ENCODE assay signal across 1 cellular context in genomic region chr1:175072131-175072941, GRCh38.
TF ChIP-seq lines count a peak whose summit lies in the region.

No MANE protein-coding gene starts in this region.

TF ChIP-seq in WTC11, 78 proteins besides CTCF, POLR2A, EP300 and RAD21 (continued from another document and continues in another):
- TF ChIP-seq, protein P1, sequence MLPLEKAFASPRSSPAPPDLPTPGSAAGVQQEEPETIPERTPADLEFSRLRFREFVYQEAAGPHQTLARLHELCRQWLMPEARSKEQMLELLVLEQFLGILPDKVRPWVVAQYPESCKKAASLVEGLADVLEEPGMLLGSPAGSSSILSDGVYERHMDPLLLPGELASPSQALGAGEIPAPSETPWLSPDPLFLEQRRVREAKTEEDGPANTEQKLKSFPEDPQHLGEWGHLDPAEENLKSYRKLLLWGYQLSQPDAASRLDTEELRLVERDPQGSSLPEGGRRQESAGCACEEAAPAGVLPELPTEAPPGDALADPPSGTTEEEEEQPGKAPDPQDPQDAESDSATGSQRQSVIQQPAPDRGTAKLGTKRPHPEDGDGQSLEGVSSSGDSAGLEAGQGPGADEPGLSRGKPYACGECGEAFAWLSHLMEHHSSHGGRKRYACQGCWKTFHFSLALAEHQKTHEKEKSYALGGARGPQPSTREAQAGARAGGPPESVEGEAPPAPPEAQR (CRISPR knock-in tag; IDR thresholded peaks at IDR 0.05), result no peak
- no peak for TF ChIP-seq ZNF423 (CRISPR knock-in tag; IDR thresholded peaks at IDR 0.05)
- TF ChIP-seq, protein P2, sequence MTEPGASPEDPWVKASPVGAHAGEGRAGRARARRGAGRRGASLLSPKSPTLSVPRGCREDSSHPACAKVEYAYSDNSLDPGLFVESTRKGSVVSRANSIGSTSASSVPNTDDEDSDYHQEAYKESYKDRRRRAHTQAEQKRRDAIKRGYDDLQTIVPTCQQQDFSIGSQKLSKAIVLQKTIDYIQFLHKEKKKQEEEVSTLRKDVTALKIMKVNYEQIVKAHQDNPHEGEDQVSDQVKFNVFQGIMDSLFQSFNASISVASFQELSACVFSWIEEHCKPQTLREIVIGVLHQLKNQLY (CRISPR knock-in tag; IDR thresholded peaks at IDR 0.05), result no peak
- TF ChIP-seq, protein P3, sequence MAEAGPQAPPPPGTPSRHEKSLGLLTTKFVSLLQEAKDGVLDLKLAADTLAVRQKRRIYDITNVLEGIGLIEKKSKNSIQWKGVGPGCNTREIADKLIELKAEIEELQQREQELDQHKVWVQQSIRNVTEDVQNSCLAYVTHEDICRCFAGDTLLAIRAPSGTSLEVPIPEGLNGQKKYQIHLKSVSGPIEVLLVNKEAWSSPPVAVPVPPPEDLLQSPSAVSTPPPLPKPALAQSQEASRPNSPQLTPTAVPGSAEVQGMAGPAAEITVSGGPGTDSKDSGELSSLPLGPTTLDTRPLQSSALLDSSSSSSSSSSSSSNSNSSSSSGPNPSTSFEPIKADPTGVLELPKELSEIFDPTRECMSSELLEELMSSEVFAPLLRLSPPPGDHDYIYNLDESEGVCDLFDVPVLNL (CRISPR knock-in tag; IDR thresholded peaks at IDR 0.05; ENCODE audit: borderline replicate concordance, low read depth), result no peak
- TF ChIP-seq, protein P4, sequence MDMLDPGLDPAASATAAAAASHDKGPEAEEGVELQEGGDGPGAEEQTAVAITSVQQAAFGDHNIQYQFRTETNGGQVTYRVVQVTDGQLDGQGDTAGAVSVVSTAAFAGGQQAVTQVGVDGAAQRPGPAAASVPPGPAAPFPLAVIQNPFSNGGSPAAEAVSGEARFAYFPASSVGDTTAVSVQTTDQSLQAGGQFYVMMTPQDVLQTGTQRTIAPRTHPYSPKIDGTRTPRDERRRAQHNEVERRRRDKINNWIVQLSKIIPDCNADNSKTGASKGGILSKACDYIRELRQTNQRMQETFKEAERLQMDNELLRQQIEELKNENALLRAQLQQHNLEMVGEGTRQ (CRISPR knock-in tag; IDR thresholded peaks at IDR 0.05), result peak; percentile 45; the same call in 1 of the 2 replicates
- TF ChIP-seq, protein P5, sequence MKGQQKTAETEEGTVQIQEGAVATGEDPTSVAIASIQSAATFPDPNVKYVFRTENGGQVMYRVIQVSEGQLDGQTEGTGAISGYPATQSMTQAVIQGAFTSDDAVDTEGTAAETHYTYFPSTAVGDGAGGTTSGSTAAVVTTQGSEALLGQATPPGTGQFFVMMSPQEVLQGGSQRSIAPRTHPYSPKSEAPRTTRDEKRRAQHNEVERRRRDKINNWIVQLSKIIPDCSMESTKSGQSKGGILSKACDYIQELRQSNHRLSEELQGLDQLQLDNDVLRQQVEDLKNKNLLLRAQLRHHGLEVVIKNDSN (CRISPR knock-in tag; IDR thresholded peaks at IDR 0.05), result peak; percentile 60; the same call in 1 of the 2 replicates
- no peak for TF ChIP-seq NFATC4 (CRISPR knock-in tag; IDR thresholded peaks at IDR 0.05)
- TF ChIP-seq, protein P6, sequence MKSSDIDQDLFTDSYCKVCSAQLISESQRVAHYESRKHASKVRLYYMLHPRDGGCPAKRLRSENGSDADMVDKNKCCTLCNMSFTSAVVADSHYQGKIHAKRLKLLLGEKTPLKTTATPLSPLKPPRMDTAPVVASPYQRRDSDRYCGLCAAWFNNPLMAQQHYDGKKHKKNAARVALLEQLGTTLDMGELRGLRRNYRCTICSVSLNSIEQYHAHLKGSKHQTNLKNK (CRISPR knock-in tag; IDR thresholded peaks at IDR 0.05), result no peak
- TF ChIP-seq GTF2I (CRISPR knock-in tag; conservative IDR thresholded peaks at IDR 0.05), result no peak
- TF ChIP-seq IRF1 (CRISPR knock-in tag; IDR thresholded peaks at IDR 0.05), result 0 out of 2 replicates have a peak, but pooled peaks have one; percentile 56
- no peak for TF ChIP-seq GRHL2 (CRISPR knock-in tag; IDR thresholded peaks at IDR 0.05; ENCODE audit: insufficient replicate concordance, severe bottlenecking)
- no peak for TF ChIP-seq JAZF1 (CRISPR knock-in tag; IDR thresholded peaks at IDR 0.05)
- no peak for TF ChIP-seq KAT7 (CRISPR knock-in tag; IDR thresholded peaks at IDR 0.05; ENCODE audit: borderline replicate concordance)
- TF ChIP-seq ZNF121 (CRISPR knock-in tag; IDR thresholded peaks at IDR 0.05), result no peak
- TF ChIP-seq ZNF416 (CRISPR knock-in tag; IDR thresholded peaks at IDR 0.05), result no peak
- TF ChIP-seq ZBTB21 (CRISPR knock-in tag; IDR thresholded peaks at IDR 0.05; ENCODE audit: borderline replicate concordance), result no peak
- 0 out of 2 replicates have a peak, but pooled peaks have one; percentile 36 for TF ChIP-seq ZNF138 (CRISPR knock-in tag; conservative IDR thresholded peaks at IDR 0.05)
- no peak for TF ChIP-seq HMGA2 (CRISPR knock-in tag; IDR thresholded peaks at IDR 0.05)
- TF ChIP-seq MXD4 (CRISPR knock-in tag; IDR thresholded peaks at IDR 0.05; ENCODE audit: borderline replicate concordance), result no peak
- TF ChIP-seq E2F5 (CRISPR knock-in tag; IDR thresholded peaks at IDR 0.05), result peak; percentile 74; the same call in 1 of the 2 replicates
- no peak for TF ChIP-seq FOXJ3 (CRISPR knock-in tag; IDR thresholded peaks at IDR 0.05; ENCODE audit: borderline replicate concordance)
- 0 out of 2 replicates have a peak, but pooled peaks have one; percentile 57 for TF ChIP-seq ZNF532 (CRISPR knock-in tag; IDR thresholded peaks at IDR 0.05; ENCODE audit: borderline replicate concordance)
- no peak for TF ChIP-seq FOXP1 (CRISPR knock-in tag; IDR thresholded peaks at IDR 0.05; ENCODE audit: borderline replicate concordance)
- TF ChIP-seq OVOL2 (CRISPR knock-in tag; IDR thresholded peaks at IDR 0.05; ENCODE audit: borderline replicate concordance), result no peak
- TF ChIP-seq NFE2L1 (CRISPR knock-in tag; IDR thresholded peaks at IDR 0.05), result peak; percentile 39; the same call in 1 of the 2 replicates
- TF ChIP-seq ZNF317 (CRISPR knock-in tag; IDR thresholded peaks at IDR 0.05; ENCODE audit: borderline replicate concordance, low read depth), result no peak
- TF ChIP-seq NR2C2 (CRISPR knock-in tag; IDR thresholded peaks at IDR 0.05), result no peak
- no peak for TF ChIP-seq PREB (CRISPR knock-in tag; IDR thresholded peaks at IDR 0.05; ENCODE audit: borderline replicate concordance)
- no peak for TF ChIP-seq SOX15 (CRISPR knock-in tag; IDR thresholded peaks at IDR 0.05)
- no peak for TF ChIP-seq NR1H2 (CRISPR knock-in tag; IDR thresholded peaks at IDR 0.05)
- no peak for TF ChIP-seq NR3C1 (CRISPR knock-in tag; conservative IDR thresholded peaks at IDR 0.05; ENCODE audit: low read depth)
- no peak for TF ChIP-seq ZNF263 (CRISPR knock-in tag; IDR thresholded peaks at IDR 0.05; ENCODE audit: low read depth)
- TF ChIP-seq PRRX2 (CRISPR knock-in tag; IDR thresholded peaks at IDR 0.05), result no peak
- TF ChIP-seq, protein P7, sequence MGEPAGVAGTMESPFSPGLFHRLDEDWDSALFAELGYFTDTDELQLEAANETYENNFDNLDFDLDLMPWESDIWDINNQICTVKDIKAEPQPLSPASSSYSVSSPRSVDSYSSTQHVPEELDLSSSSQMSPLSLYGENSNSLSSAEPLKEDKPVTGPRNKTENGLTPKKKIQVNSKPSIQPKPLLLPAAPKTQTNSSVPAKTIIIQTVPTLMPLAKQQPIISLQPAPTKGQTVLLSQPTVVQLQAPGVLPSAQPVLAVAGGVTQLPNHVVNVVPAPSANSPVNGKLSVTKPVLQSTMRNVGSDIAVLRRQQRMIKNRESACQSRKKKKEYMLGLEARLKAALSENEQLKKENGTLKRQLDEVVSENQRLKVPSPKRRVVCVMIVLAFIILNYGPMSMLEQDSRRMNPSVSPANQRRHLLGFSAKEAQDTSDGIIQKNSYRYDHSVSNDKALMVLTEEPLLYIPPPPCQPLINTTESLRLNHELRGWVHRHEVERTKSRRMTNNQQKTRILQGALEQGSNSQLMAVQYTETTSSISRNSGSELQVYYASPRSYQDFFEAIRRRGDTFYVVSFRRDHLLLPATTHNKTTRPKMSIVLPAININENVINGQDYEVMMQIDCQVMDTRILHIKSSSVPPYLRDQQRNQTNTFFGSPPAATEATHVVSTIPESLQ (CRISPR knock-in tag; IDR thresholded peaks at IDR 0.05), result no peak
- TF ChIP-seq, protein P8, sequence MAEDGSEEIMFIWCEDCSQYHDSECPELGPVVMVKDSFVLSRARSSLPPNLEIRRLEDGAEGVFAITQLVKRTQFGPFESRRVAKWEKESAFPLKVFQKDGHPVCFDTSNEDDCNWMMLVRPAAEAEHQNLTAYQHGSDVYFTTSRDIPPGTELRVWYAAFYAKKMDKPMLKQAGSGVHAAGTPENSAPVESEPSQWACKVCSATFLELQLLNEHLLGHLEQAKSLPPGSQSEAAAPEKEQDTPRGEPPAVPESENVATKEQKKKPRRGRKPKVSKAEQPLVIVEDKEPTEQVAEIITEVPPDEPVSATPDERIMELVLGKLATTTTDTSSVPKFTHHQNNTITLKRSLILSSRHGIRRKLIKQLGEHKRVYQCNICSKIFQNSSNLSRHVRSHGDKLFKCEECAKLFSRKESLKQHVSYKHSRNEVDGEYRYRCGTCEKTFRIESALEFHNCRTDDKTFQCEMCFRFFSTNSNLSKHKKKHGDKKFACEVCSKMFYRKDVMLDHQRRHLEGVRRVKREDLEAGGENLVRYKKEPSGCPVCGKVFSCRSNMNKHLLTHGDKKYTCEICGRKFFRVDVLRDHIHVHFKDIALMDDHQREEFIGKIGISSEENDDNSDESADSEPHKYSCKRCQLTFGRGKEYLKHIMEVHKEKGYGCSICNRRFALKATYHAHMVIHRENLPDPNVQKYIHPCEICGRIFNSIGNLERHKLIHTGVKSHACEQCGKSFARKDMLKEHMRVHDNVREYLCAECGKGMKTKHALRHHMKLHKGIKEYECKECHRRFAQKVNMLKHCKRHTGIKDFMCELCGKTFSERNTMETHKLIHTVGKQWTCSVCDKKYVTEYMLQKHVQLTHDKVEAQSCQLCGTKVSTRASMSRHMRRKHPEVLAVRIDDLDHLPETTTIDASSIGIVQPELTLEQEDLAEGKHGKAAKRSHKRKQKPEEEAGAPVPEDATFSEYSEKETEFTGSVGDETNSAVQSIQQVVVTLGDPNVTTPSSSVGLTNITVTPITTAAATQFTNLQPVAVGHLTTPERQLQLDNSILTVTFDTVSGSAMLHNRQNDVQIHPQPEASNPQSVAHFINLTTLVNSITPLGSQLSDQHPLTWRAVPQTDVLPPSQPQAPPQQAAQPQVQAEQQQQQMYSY (CRISPR knock-in tag; IDR thresholded peaks at IDR 0.05), result no peak; the same call in 1 of the 2 replicates
- TF ChIP-seq AR (CRISPR knock-in tag; IDR thresholded peaks at IDR 0.05), result no peak
